ENCODE assay signal across 12 cellular contexts in the genomic region with DNA sequence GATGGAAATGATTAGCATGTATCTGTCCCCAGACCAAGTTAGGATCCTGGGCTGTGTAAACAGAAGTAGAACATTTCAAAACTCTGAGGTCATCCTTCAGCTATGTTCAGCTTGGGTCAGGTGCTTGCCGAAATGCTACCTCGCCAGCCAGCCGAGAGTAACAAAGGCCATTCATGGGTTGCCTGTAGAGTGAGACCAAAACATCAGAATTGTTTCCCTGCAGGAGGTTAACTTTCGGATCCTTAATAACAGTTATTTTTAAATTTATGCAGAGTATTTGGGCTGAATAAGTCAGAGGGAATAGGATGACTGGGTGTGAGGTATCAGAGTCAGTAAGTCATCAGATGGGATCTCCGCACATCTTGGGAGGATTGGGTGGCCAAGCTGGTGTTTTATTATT. TPM values are rescaled to one million over a fixed set of nuclear protein-coding genes. Genes with fewer than 3 reads are reported as not detected.
DNase-seq lines count a peak whose midpoint lies in the region; ATAC-seq and TF ChIP-seq lines count a peak whose summit lies in the region.
"Had no signal": no experiment of that assay in that cellular context is flagged by ENCODE, and none has a peak within 500 bp of the region (broad histone marks: within the 10 kb centered on the region; RNA-seq: fewer than 3 reads in every experiment).

No MANE protein-coding gene starts in this region.

- POLR2A ChIA-PET in Caco-2 (lab: Charles Lee), result interaction anchor here (0.7 kb wide), 1 partner anchor 41 kb away, joined by 3 read pairs; no protein-coding TSS in a partner anchor
- POLR2A ChIA-PET in CD4-positive, alpha-beta T cell (lab: Charles Lee), result no interaction called here

- H3K27ac Mint-ChIP-seq in Caco-2 (ENCODE audit: unreplicated experiment), result peak overlapping the region; percentile 30
- no peak overlapping the region for H3K27ac Mint-ChIP-seq in CD4-positive, alpha-beta T cell
- H3K27ac Mint-ChIP-seq: activated naive CD4-positive, alpha-beta T cell treated with anti-CD3 and anti-CD28 coated beads, Interleukin-2, amount 10 ng/mL, durations not matched to agents 7 days and 5 days had no signal

- in situ Hi-C loops in GM13977 (cut with MboI; ENCODE audit: low pct_unique_long_range_greater_than_20kb, low sequenced_read_pairs, unreplicated experiment), result no loop called here

- H3K27me3 Mint-ChIP-seq in Caco-2 (ENCODE audit: insufficient read depth, unreplicated experiment), result no peaks in the 10 kb centered on the region
- no peaks in the 10 kb centered on the region for H3K27me3 Mint-ChIP-seq in CD4-positive, alpha-beta T cell
- H3K27me3 Mint-ChIP-seq: activated naive CD4-positive, alpha-beta T cell treated with anti-CD3 and anti-CD28 coated beads, Interleukin-2, amount 10 ng/mL, durations not matched to agents 7 days and 5 days had no signal

- intact Hi-C loops in Caco-2 (cut with micrococcal nuclease; ENCODE audit: unreplicated experiment), result no loop called here
- intact Hi-C loops in left lung (cut with DNase I), result no loop called here
- intact Hi-C loops in CD4-positive, alpha-beta T cell (cut with DNase I, micrococcal nuclease), result no loop called here

- no peak for TF ChIP-seq CTCF in Caco-2 (IDR thresholded peaks at IDR 0.05; ENCODE audit: insufficient read depth in 1 of 2, low read depth in 1 of 2, low read length in 1 of 2, severe bottlenecking in 1 of 2, unreplicated experiment in 1 of 2)
- no peak for TF ChIP-seq CTCF in choroid plexus epithelial cell (conservative IDR thresholded peaks at IDR 0.05; ENCODE audit: low read depth, low read length)
- no peak for TF ChIP-seq CTCF in left lung (IDR thresholded peaks at IDR 0.05)
- TF ChIP-seq CTCF in CD4-positive, alpha-beta T cell (IDR thresholded peaks at IDR 0.05), result no peak
- no peak for TF ChIP-seq CTCF in GM13977 (IDR thresholded peaks at IDR 0.05; ENCODE audit: extremely low read depth, insufficient read depth, missing control alignments)

- ATAC-seq in left lung (peak; percentile 55), GM19463 (IDR thresholded peaks at IDR 0.05; ENCODE audit: unreplicated experiment) (no peak)
- ATAC-seq in CD4-positive, alpha-beta T cell (ENCODE audit: poor library complexity), result no peak

- peak overlapping the region; percentile 28 for H3K9ac ChIP-seq in HUES6 (ENCODE audit: low read length)

- H3K27ac ChIP-seq in HUES6 (ENCODE audit: low read depth, low read length), result peak overlapping the region; percentile 81
- H3K27ac ChIP-seq in left lung, result no peak overlapping the region
- no peak overlapping the region for H3K27ac ChIP-seq in CD4-positive, alpha-beta T cell (ENCODE audit: low read depth, low read length)

- H3K9me3 ChIP-seq in Caco-2 (no peaks in the 10 kb centered on the region), HUES6 (ENCODE audit: control insufficient read depth, insufficient read depth, low read depth, low read length) (no peaks in the 10 kb centered on the region), left lung (no peaks in the 10 kb centered on the region)
- no peaks in the 10 kb centered on the region for H3K9me3 ChIP-seq in CD4-positive, alpha-beta T cell (ENCODE audit: control insufficient read depth, low read length)
- H3K9me3 ChIP-seq: thyroid gland had no signal

- H3K27me3 ChIP-seq in Caco-2 (replicated peaks; ENCODE audit: control insufficient read depth, insufficient read depth, low read length) (no peaks in the 10 kb centered on the region), HUES6 (ENCODE audit: control insufficient read depth, insufficient read depth, low read length) (peaks cover 9% of the 10 kb centered on the region; the same call in 1 of the 2 replicates), left lung (no peaks in the 10 kb centered on the region)
- H3K27me3 ChIP-seq in CD4-positive, alpha-beta T cell (ENCODE audit: control insufficient read depth, insufficient read depth, low read length), result no peaks in the 10 kb centered on the region
- H3K27me3 ChIP-seq: thyroid gland had no signal

- DNase-seq in Caco-2 (peak in 1 of 2 experiments; percentile 27), choroid plexus epithelial cell (ENCODE audit: low read depth) (peak; percentile 82), left lung (no peak), NCI-H526 (lab: John Stamatoyannopoulos, UW) (no peak), GM13977 (ENCODE audit: low spot score) (no peak)
- no peak for DNase-seq in CD4-positive, alpha-beta T cell
- DNase-seq: activated naive CD4-positive, alpha-beta T cell treated with anti-CD3 and anti-CD28 coated beads, Interleukin-2, amount 10 ng/mL, durations not matched to agents 7 days and 5 days; NCI-H1436; T-helper 1 cell had no signal

- BruUV-seq in Caco-2 (replicated peaks; lab: Mats Ljungman, UMichigan), result no TSS peak

- H3K4me1 ChIP-seq in Caco-2 (peaks cover 14% of the 10 kb centered on the region; the same call in 1 of the 2 replicates), HUES6 (ENCODE audit: control insufficient read depth, insufficient read depth, low read length) (peaks cover 60% of the 10 kb centered on the region), left lung (no peaks in the 10 kb centered on the region)
- H3K4me1 ChIP-seq: thyroid gland had no signal

- H3K9me3 Mint-ChIP-seq in Caco-2 (ENCODE audit: unreplicated experiment), result no peaks in the 10 kb centered on the region
- no peaks in the 10 kb centered on the region for H3K9me3 Mint-ChIP-seq in CD4-positive, alpha-beta T cell
- H3K9me3 Mint-ChIP-seq: activated naive CD4-positive, alpha-beta T cell treated with anti-CD3 and anti-CD28 coated beads, Interleukin-2, amount 10 ng/mL, durations not matched to agents 7 days and 5 days had no signal

- H3K4me3 Mint-ChIP-seq in Caco-2 (ENCODE audit: unreplicated experiment), result no peak overlapping the region
- no peak overlapping the region for H3K4me3 Mint-ChIP-seq in CD4-positive, alpha-beta T cell
- H3K4me3 Mint-ChIP-seq: activated naive CD4-positive, alpha-beta T cell treated with anti-CD3 and anti-CD28 coated beads, Interleukin-2, amount 10 ng/mL, durations not matched to agents 7 days and 5 days had no signal

- H3K36me3 ChIP-seq in Caco-2 (ENCODE audit: control insufficient read depth, insufficient read depth, low read length), result peaks cover 4% of the 10 kb centered on the region
- H3K36me3 ChIP-seq in HUES6 (ENCODE audit: control insufficient read depth, insufficient read depth, low read length), result peaks cover 14% of the 10 kb centered on the region; the same call in 1 of the 2 replicates
- peaks cover 0 to 24% of the 10 kb centered on the region in 2 donors for H3K36me3 ChIP-seq in left lung

- H3K36me3 Mint-ChIP-seq in Caco-2 (ENCODE audit: insufficient read depth, unreplicated experiment), result peaks cover 80% of the 10 kb centered on the region
- peaks cover 63% of the 10 kb centered on the region for H3K36me3 Mint-ChIP-seq in CD4-positive, alpha-beta T cell (ENCODE audit: low read depth)

- H3K4me3 ChIP-seq in Caco-2 (ENCODE audit: low read depth, low read length) (no peak overlapping the region), HUES6 (ENCODE audit: low read depth, low read length) (0 out of 2 replicates have a peak overlapping the region, but pooled peaks have one; percentile 16), choroid plexus epithelial cell (ENCODE audit: low read depth, low read length) (no peak overlapping the region), left lung (no peak overlapping the region)
- H3K4me3 ChIP-seq: thyroid gland had no signal

- CTCF ChIA-PET in Caco-2 (lab: Charles Lee), result interaction anchor here (1.6 to 3.5 kb wide), 4 partner anchors 13 to 103 kb away, joined by 4 to 17 read pairs (median 11); no protein-coding TSS in a partner anchor
- CTCF ChIA-PET in CD4-positive, alpha-beta T cell (lab: Charles Lee), result interaction anchor here (1.3 to 3.6 kb wide), 3 partner anchors 11 to 55 kb away, joined by 3 to 12 read pairs (median 5); no protein-coding TSS in a partner anchor

- peaks cover 14% of the 10 kb centered on the region for H3K4me1 Mint-ChIP-seq in Caco-2 (ENCODE audit: low read depth, unreplicated experiment)
- H3K4me1 Mint-ChIP-seq in CD4-positive, alpha-beta T cell (ENCODE audit: low read depth), result no peaks in the 10 kb centered on the region

RNA-seq across cellular contexts. Expression of a gene that starts 35.6 kb away (rescaled TPM):
- 161 and 182 TPM in 2 replicates for total RNA-seq in Caco-2 (2022)
- 10 to 100 TPM; 33.2 to 36.5 TPM for total RNA-seq in left lung
- total RNA-seq in CD4-positive, alpha-beta T cell, result 10 to 100 TPM; 17.1 to 17.6 TPM
